Comparison of ENCODE assay signal across 1 cellular context in the genomic region with DNA sequence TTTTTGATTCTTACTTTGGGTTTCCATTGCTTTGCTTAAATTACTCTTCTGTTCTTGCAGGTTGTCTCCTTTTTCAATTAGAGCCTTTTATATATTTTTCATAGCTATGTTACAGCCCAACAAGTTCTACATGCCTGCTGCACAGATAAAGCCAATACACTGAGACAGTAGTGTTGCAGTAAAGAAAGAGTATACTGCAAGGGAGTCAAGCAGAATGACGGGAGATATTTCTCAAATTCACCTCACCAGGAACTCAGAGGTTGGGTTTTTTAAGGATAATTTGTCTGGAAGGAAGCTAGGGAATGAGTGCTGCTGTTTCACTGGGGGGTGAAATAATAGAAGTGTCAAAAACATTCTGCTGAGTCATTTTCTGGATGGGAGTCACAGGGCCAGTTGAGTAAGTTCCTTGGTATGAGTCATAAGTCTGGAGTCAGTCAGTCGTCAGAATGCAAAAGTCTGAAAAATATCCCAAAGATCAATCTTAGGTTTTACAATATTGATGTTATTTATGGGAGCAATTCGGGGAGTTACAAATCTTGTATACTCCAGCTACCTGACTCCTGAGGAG.
A peak's percentile ranks its signal among the peaks of the same experiment; 100 is the strongest.
TF ChIP-seq lines count a peak whose summit lies in the region.

No MANE protein-coding gene starts in this region.

TF ChIP-seq in K562, 482 proteins besides CTCF, POLR2A, EP300 and RAD21 (continued from another document):
- TF ChIP-seq MYBL2 (IDR thresholded peaks at IDR 0.05; ENCODE audit: low read depth) (no peak), MYBL2 (CRISPR knock-in tag; IDR thresholded peaks at IDR 0.05; ENCODE audit: borderline replicate concordance) (no peak), RBM22 (IDR thresholded peaks at IDR 0.05; ENCODE audit: low read depth, low read length, poor library complexity, severe bottlenecking) (no peak), SP2 (IDR thresholded peaks at IDR 0.05; ENCODE audit: extremely low read depth, low read depth, low read length, poor library complexity, severe bottlenecking) (no peak), CHCHD3 (CRISPR knock-in tag; IDR thresholded peaks at IDR 0.05) (no peak), ZFX (CRISPR knock-in tag; IDR thresholded peaks at IDR 0.05) (no peak), CEBPG (CRISPR knock-in tag; IDR thresholded peaks at IDR 0.05) (no peak), CEBPG (tag; conservative IDR thresholded peaks at IDR 0.05 in 1 of 2, IDR thresholded peaks at IDR 0.05 in 1 of 2) (0 out of 4 replicates have a peak, but pooled peaks of 1 of the 2 experiments have one; percentile 21), ZNF76 (CRISPR knock-in tag; IDR thresholded peaks at IDR 0.05; ENCODE audit: borderline replicate concordance) (no peak), CTBP1 (IDR thresholded peaks at IDR 0.05; ENCODE audit: borderline replicate concordance) (no peak), MEF2D (tag; conservative IDR thresholded peaks at IDR 0.05; ENCODE audit: low read depth) (no peak), MTA3 (IDR thresholded peaks at IDR 0.05; ENCODE audit: borderline replicate concordance) (no peak), STAG1 (CRISPR knock-in tag; IDR thresholded peaks at IDR 0.05; ENCODE audit: borderline replicate concordance) (no peak), CSDE1 (IDR thresholded peaks at IDR 0.05) (no peak), KDM2B (CRISPR knock-in tag; IDR thresholded peaks at IDR 0.05) (no peak), NR4A1 (CRISPR knock-in tag; IDR thresholded peaks at IDR 0.05) (no peak), NR4A1 (tag; IDR thresholded peaks at IDR 0.05) (no peak), ZNF780A (CRISPR knock-in tag; IDR thresholded peaks at IDR 0.05) (no peak), RAD51 (IDR thresholded peaks at IDR 0.05; ENCODE audit: borderline replicate concordance, low read depth) (no peak), MAFF (IDR thresholded peaks at IDR 0.05; ENCODE audit: low read length) (peak; percentile 68; the same call in 1 of the 2 replicates), KDM5B (IDR thresholded peaks at IDR 0.05; ENCODE audit: insufficient replicate concordance, low read depth, low read length) (no peak), ZNF668 (CRISPR knock-in tag; IDR thresholded peaks at IDR 0.05) (no peak), JUN (IDR thresholded peaks at IDR 0.05; ENCODE audit: borderline replicate concordance, low read depth, low read length) (peak; percentile 85), JUN (CRISPR knock-in tag; IDR thresholded peaks at IDR 0.05; ENCODE audit: borderline replicate concordance) (no peak), SNRNP70 (optimal IDR thresholded peaks at IDR 0.05; ENCODE audit: low read depth, low read length) (no peak), ZNF324 (CRISPR knock-in tag; IDR thresholded peaks at IDR 0.05) (no peak), ZNF354B (CRISPR knock-in tag; IDR thresholded peaks at IDR 0.05) (no peak)
- TF ChIP-seq, protein P1, sequence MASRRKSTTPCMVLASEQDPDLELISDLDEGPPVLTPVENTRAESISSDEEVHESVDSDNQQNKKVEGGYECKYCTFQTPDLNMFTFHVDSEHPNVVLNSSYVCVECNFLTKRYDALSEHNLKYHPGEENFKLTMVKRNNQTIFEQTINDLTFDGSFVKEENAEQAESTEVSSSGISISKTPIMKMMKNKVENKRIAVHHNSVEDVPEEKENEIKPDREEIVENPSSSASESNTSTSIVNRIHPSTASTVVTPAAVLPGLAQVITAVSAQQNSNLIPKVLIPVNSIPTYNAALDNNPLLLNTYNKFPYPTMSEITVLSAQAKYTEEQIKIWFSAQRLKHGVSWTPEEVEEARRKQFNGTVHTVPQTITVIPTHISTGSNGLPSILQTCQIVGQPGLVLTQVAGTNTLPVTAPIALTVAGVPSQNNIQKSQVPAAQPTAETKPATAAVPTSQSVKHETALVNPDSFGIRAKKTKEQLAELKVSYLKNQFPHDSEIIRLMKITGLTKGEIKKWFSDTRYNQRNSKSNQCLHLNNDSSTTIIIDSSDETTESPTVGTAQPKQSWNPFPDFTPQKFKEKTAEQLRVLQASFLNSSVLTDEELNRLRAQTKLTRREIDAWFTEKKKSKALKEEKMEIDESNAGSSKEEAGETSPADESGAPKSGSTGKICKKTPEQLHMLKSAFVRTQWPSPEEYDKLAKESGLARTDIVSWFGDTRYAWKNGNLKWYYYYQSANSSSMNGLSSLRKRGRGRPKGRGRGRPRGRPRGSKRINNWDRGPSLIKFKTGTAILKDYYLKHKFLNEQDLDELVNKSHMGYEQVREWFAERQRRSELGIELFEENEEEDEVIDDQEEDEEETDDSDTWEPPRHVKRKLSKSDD (conservative IDR thresholded peaks at IDR 0.05; ENCODE audit: low read length), result no peak
- TF ChIP-seq, protein P2, sequence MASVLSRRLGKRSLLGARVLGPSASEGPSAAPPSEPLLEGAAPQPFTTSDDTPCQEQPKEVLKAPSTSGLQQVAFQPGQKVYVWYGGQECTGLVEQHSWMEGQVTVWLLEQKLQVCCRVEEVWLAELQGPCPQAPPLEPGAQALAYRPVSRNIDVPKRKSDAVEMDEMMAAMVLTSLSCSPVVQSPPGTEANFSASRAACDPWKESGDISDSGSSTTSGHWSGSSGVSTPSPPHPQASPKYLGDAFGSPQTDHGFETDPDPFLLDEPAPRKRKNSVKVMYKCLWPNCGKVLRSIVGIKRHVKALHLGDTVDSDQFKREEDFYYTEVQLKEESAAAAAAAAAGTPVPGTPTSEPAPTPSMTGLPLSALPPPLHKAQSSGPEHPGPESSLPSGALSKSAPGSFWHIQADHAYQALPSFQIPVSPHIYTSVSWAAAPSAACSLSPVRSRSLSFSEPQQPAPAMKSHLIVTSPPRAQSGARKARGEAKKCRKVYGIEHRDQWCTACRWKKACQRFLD (CRISPR knock-in tag; IDR thresholded peaks at IDR 0.05), result no peak
- TF ChIP-seq, protein P3, sequence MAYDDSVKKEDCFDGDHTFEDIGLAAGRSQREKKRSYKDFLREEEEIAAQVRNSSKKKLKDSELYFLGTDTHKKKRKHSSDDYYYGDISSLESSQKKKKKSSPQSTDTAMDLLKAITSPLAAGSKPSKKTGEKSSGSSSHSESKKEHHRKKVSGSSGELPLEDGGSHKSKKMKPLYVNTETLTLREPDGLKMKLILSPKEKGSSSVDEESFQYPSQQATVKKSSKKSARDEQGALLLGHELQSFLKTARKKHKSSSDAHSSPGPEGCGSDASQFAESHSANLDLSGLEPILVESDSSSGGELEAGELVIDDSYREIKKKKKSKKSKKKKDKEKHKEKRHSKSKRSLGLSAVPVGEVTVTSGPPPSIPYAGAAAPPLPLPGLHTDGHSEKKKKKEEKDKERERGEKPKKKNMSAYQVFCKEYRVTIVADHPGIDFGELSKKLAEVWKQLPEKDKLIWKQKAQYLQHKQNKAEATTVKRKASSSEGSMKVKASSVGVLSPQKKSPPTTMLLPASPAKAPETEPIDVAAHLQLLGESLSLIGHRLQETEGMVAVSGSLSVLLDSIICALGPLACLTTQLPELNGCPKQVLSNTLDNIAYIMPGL (CRISPR knock-in tag; IDR thresholded peaks at IDR 0.05), result no peak
- TF ChIP-seq, protein P4, sequence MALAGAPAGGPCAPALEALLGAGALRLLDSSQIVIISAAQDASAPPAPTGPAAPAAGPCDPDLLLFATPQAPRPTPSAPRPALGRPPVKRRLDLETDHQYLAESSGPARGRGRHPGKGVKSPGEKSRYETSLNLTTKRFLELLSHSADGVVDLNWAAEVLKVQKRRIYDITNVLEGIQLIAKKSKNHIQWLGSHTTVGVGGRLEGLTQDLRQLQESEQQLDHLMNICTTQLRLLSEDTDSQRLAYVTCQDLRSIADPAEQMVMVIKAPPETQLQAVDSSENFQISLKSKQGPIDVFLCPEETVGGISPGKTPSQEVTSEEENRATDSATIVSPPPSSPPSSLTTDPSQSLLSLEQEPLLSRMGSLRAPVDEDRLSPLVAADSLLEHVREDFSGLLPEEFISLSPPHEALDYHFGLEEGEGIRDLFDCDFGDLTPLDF (CRISPR knock-in tag; IDR thresholded peaks at IDR 0.05), result no peak
- TF ChIP-seq, protein P5, sequence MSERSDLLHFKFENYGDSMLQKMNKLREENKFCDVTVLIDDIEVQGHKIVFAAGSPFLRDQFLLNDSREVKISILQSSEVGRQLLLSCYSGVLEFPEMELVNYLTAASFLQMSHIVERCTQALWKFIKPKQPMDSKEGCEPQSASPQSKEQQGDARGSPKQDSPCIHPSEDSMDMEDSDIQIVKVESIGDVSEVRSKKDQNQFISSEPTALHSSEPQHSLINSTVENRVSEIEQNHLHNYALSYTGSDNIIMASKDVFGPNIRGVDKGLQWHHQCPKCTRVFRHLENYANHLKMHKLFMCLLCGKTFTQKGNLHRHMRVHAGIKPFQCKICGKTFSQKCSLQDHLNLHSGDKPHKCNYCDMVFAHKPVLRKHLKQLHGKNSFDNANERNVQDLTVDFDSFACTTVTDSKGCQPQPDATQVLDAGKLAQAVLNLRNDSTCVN (CRISPR knock-in tag; IDR thresholded peaks at IDR 0.05), result no peak
